In genomic region chr19:33376931-33377557, GRCh38 we compare ENCODE assay signal across 12 cellular contexts. TPM values are rescaled to one million over a fixed set of nuclear protein-coding genes. Genes with fewer than 3 reads are reported as not detected.
DNase-seq lines count a peak whose midpoint lies in the region; ATAC-seq lines count a peak whose summit lies in the region.
"Had no signal": no experiment of that assay in that cellular context is flagged by ENCODE, and none has a peak within 500 bp of the region (broad histone marks: within the 10 kb centered on the region; RNA-seq: fewer than 3 reads in every experiment).

No MANE protein-coding gene starts in this region.

- H3K9me3 Mint-ChIP-seq in stimulated activated naive CD8-positive, alpha-beta T cell treated with anti-CD3 and anti-CD28 coated beads, Interleukin-15, Interleukin-2, amounts not matched to agents 100 ng/mL and 50 ng/mL, for 24 hours, result no peaks in the 10 kb centered on the region
- no peaks in the 10 kb centered on the region for H3K9me3 Mint-ChIP-seq in naive thymus-derived CD8-positive, alpha-beta T cell
- H3K9me3 Mint-ChIP-seq: activated T-helper 2 cell treated with anti-CD3 and anti-CD28 coated beads, Interferon-gamma antibody, Interleukin-2, Interleukin-4, amounts not matched to agents 10 μg/mL and 5 μg/mL and 100 μg/mL, durations not matched to agents 14 hours and 24 hours and 36 hours; mesothelial cell of epicardium had no signal

- POLR2A ChIA-PET in naive thymus-derived CD8-positive, alpha-beta T cell (lab: Charles Lee), result no interaction called here

- H3K9ac ChIP-seq in duodenal mucosa (ENCODE audit: low read depth in 1 of 2, low read length in 2 of 2), result no peak overlapping the region

- DNase-seq in stimulated activated naive CD8-positive, alpha-beta T cell treated with anti-CD3 and anti-CD28 coated beads, Interleukin-15, Interleukin-2, amounts not matched to agents 100 U/mL and 50 U/mL, for 24 hours, result no peak
- no peak for DNase-seq in naive thymus-derived CD8-positive, alpha-beta T cell
- DNase-seq in GOT3 (lab: John Stamatoyannopoulos, UW), result no peak
- no peak for DNase-seq in NCI-H1930 (lab: John Stamatoyannopoulos, UW)
- DNase-seq: GF-D8, NCI-H2029 had no signal

- H3K27me3 ChIP-seq in duodenal mucosa (ENCODE audit: control insufficient read depth in 1 of 2, insufficient read depth in 2 of 2, low read length in 2 of 2), result no peaks in the 10 kb centered on the region

- H3K36me3 Mint-ChIP-seq in stimulated activated naive CD8-positive, alpha-beta T cell treated with anti-CD3 and anti-CD28 coated beads, Interleukin-15, Interleukin-2, amounts not matched to agents 100 ng/mL and 50 ng/mL, for 24 hours (ENCODE audit: low read depth), result peaks cover 51% of the 10 kb centered on the region
- peaks cover 0 to 34% (median 10%) of the 10 kb centered on the region in 3 donors for H3K36me3 Mint-ChIP-seq in naive thymus-derived CD8-positive, alpha-beta T cell

- peaks cover 43 to 47% of the 10 kb centered on the region in 2 donors for H3K4me1 ChIP-seq in duodenal mucosa (ENCODE audit: control insufficient read depth in 1 of 2, insufficient read depth in 2 of 2, low read length in 2 of 2)

- no peaks in the 10 kb centered on the region for H3K9me3 ChIP-seq in duodenal mucosa (ENCODE audit: control insufficient read depth in 1 of 2, low read length in 2 of 2)

- H3K4me3 Mint-ChIP-seq in stimulated activated naive CD8-positive, alpha-beta T cell treated with anti-CD3 and anti-CD28 coated beads, Interleukin-15, Interleukin-2, amounts not matched to agents 100 ng/mL and 50 ng/mL, for 24 hours, result no peak overlapping the region
- H3K4me3 Mint-ChIP-seq in naive thymus-derived CD8-positive, alpha-beta T cell, result peak overlapping the region in 1 of 10 donors; percentile 24
- H3K4me3 Mint-ChIP-seq: mesothelial cell of epicardium had no signal

- ATAC-seq in stimulated activated naive CD8-positive, alpha-beta T cell treated with anti-CD3 and anti-CD28 coated beads, Interleukin-15, Interleukin-2, amounts not matched to agents 100 U/mL and 50 U/mL, for 24 hours, result no peak
- ATAC-seq in naive thymus-derived CD8-positive, alpha-beta T cell, result no peak
- ATAC-seq in GM21723 (IDR thresholded peaks at IDR 0.05; ENCODE audit: unreplicated experiment), result no peak
- ATAC-seq in GM18502 (IDR thresholded peaks at IDR 0.05; ENCODE audit: poor library complexity, unreplicated experiment), result no peak

- peaks cover 6 to 20% of the 10 kb centered on the region in 2 donors for H3K36me3 ChIP-seq in duodenal mucosa (ENCODE audit: control insufficient read depth in 1 of 2, insufficient read depth in 2 of 2, low read length in 2 of 2)

- H3K27me3 Mint-ChIP-seq in stimulated activated naive CD8-positive, alpha-beta T cell treated with anti-CD3 and anti-CD28 coated beads, Interleukin-15, Interleukin-2, amounts not matched to agents 100 ng/mL and 50 ng/mL, for 24 hours, result no peaks in the 10 kb centered on the region
- H3K27me3 Mint-ChIP-seq in naive thymus-derived CD8-positive, alpha-beta T cell, result no peaks in the 10 kb centered on the region

- peaks cover 69% of the 10 kb centered on the region for H3K4me1 Mint-ChIP-seq in stimulated activated naive CD8-positive, alpha-beta T cell treated with anti-CD3 and anti-CD28 coated beads, Interleukin-15, Interleukin-2, amounts not matched to agents 100 ng/mL and 50 ng/mL, for 24 hours (ENCODE audit: low read depth)
- H3K4me1 Mint-ChIP-seq in naive thymus-derived CD8-positive, alpha-beta T cell, result peaks cover 32 to 79% (median 66%) of the 10 kb centered on the region in 4 donors

- peak overlapping the region; percentile 62 for H3K27ac ChIP-seq in duodenal mucosa (ENCODE audit: low read depth, low read length)

- peak overlapping the region; percentile 32 for H3K27ac Mint-ChIP-seq in stimulated activated naive CD8-positive, alpha-beta T cell treated with anti-CD3 and anti-CD28 coated beads, Interleukin-15, Interleukin-2, amounts not matched to agents 100 ng/mL and 50 ng/mL, for 24 hours
- H3K27ac Mint-ChIP-seq in naive thymus-derived CD8-positive, alpha-beta T cell, result peak overlapping the region in 6 of 10 donors; percentile 2 to 50 (median 30)
- H3K27ac Mint-ChIP-seq: activated T-helper 2 cell treated with anti-CD3 and anti-CD28 coated beads, Interferon-gamma antibody, Interleukin-2, Interleukin-4, amounts not matched to agents 10 μg/mL and 5 μg/mL and 100 μg/mL, durations not matched to agents 14 hours and 24 hours and 36 hours; mesothelial cell of epicardium had no signal

- no peak overlapping the region for H3K4me3 ChIP-seq in duodenal mucosa (ENCODE audit: low read depth in 1 of 2, low read length in 2 of 2)

RNA-seq across cellular contexts. Expression of gene CEBPG, which starts 3.5 kb away (rescaled TPM):
- 10 to 100 TPM; 29.4 to 30.0 TPM for total RNA-seq in naive thymus-derived CD8-positive, alpha-beta T cell
- polyA plus RNA-seq in naive thymus-derived CD8-positive, alpha-beta T cell, result 1 to 10 TPM; 4.5 to 9.3 (median 4.8) TPM
